Comparison of ENCODE assay signal across 8 cellular contexts in the genomic region with DNA sequence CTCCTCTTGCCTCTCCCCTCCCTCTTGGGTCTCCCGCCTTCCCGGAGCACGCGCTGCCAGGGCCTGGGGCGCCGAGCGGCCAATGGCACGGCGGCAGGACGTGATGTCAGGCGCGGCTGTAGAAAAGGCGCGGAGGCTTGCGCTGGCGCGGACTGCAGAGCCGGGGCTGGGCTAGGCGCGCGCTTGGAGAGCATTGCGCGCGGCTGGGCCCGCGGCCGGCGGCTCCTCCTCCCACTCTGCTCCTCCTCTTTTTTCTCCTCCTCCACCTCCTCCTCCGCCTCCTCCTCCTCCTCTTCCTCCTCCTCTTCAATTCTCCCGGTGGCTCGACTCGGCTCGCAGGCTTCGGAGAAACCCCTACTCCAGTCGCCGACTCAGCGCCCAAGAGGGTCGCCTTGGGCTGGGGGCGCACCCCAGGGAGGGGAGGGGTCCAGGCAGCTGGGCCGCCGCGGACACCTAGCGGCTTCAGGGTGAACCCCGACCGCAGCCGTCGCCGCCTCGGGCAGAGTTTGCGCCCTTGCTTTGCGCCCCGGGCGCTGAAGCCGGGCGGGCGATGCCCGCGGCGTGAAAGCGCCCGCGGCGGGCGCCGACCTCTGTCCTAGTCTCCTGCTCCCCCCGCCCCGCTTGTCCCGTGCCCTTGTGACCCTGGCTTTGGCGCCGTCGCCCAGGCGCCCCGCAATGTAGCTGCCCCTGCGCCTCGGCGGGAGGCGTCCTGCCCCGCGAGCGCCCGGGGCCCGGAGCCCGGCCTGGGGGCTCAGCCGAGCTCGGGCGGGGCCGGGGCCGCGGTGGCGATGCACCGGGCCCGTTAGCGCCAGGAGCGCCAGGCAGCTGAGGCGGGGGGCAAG. TPM values are rescaled to one million over a fixed set of nuclear protein-coding genes. Genes with fewer than 3 reads are reported as not detected.
DNase-seq lines count a peak whose midpoint lies in the region; ATAC-seq and TF ChIP-seq lines count a peak whose summit lies in the region.

A gene with protein sequence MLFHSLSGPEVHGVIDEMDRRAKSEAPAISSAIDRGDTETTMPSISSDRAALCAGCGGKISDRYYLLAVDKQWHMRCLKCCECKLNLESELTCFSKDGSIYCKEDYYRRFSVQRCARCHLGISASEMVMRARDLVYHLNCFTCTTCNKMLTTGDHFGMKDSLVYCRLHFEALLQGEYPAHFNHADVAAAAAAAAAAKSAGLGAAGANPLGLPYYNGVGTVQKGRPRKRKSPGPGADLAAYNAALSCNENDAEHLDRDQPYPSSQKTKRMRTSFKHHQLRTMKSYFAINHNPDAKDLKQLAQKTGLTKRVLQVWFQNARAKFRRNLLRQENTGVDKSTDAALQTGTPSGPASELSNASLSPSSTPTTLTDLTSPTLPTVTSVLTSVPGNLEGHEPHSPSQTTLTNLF (plus strand): TSS at position 309 of the 842 bp plus-strand sequence. CDS start 581 bp downstream, outside the sequence.

- ATAC-seq in GM21717 (IDR thresholded peaks at IDR 0.05; ENCODE audit: unreplicated experiment) = peak; percentile 45
- ATAC-seq in right cardiac atrium = peak; percentile 88 to 91
- ATAC-seq in HG03139 (IDR thresholded peaks at IDR 0.05; ENCODE audit: unreplicated experiment) = no peak

- H3K27me3 ChIP-seq in adipocyte (replicated peaks; ENCODE audit: control insufficient read depth, insufficient read depth, low read length) (peaks cover 74% of the 10 kb centered on the region), right cardiac atrium (ENCODE audit: control insufficient read depth, insufficient read depth) (no peaks in the 10 kb centered on the region)

- H3K27ac ChIP-seq in right cardiac atrium (ENCODE audit: low read length) = no peak within 1 kb of the TSS

- H3K4me3 Mint-ChIP-seq in CD14-positive monocyte = peak within 1 kb of the TSS; percentile 73 to 90

- H3K9me3 Mint-ChIP-seq in CD14-positive monocyte = peaks cover 0 to 60% (median 37%) of the 10 kb centered on the region in 7 donors

- no peak within 1 kb of the TSS for H3K27ac Mint-ChIP-seq in CD14-positive monocyte

- H3K27me3 Mint-ChIP-seq in CD14-positive monocyte (ENCODE audit: low read depth in 3 of 3) = peaks cover 83 to 98% (median 95%) of the 10 kb centered on the region in 3 donors

- 2% methylated on average over 95 of the region's 95 CpGs for WGBS in right cardiac atrium

- no peaks in the 10 kb centered on the region for H3K36me3 ChIP-seq in adipocyte (ENCODE audit: control insufficient read depth, insufficient read depth, low read length, severe bottlenecking)

- no peak for DNase-seq in CD14-positive monocyte (ENCODE audit: low spot score)
- peak; percentile 94 for DNase-seq in NCI-H2171 (lab: John Stamatoyannopoulos, UW)
- DNase-seq in adipocyte (ENCODE audit: low read depth) = peak; percentile 65
- DNase-seq in right cardiac atrium = peak; percentile 75 to 90 (median 86)
- peak; percentile 89 for DNase-seq in retinal pigment epithelial cell (ENCODE audit: low read depth)
- no peak for DNase-seq in central memory CD4-positive, alpha-beta T cell

- H3K9me3 ChIP-seq in adipocyte (ENCODE audit: control insufficient read depth, low read length) (no peaks in the 10 kb centered on the region), right cardiac atrium (ENCODE audit: control insufficient read depth, low read length) (no peaks in the 10 kb centered on the region)

- intact Hi-C loops in CD14-positive monocyte (cut with micrococcal nuclease) = no loop called here
- intact Hi-C loops in right cardiac atrium (cut with DNase I) = loop anchor here in 1 of 4 donors (5.0 kb wide), 1 partner anchor 469 kb away; no protein-coding TSS in a partner anchor

- H3K4me3 ChIP-seq in adipocyte (ENCODE audit: low read length) (peak within 1 kb of the TSS; percentile 67), right cardiac atrium (ENCODE audit: low read length) (peak within 1 kb of the TSS; percentile 46), retinal pigment epithelial cell (ENCODE audit: low read length) (peak within 1 kb of the TSS; percentile 97)

- TF ChIP-seq CTCF in CD14-positive monocyte (IDR thresholded peaks at IDR 0.05) (no peak), retinal pigment epithelial cell (conservative IDR thresholded peaks at IDR 0.05; ENCODE audit: low read depth, low read length) (peak; percentile 28)

- peaks cover 0 to 29% of the 10 kb centered on the region in 2 donors for H3K36me3 Mint-ChIP-seq in CD14-positive monocyte

- H3K9ac ChIP-seq in adipocyte (ENCODE audit: low read length) = no peak within 1 kb of the TSS

- H3K4me1 ChIP-seq in adipocyte (ENCODE audit: control insufficient read depth, insufficient read depth, low read length) = peaks cover 3% of the 10 kb centered on the region
- H3K4me1 ChIP-seq in right cardiac atrium (ENCODE audit: control insufficient read depth, insufficient read depth, low read length) = peaks cover 8% of the 10 kb centered on the region

- peaks cover 60% of the 10 kb centered on the region for H3K4me1 Mint-ChIP-seq in CD14-positive monocyte

RNA-seq across cellular contexts. Expression of the gene that starts here (rescaled TPM):
- polyA plus RNA-seq in CD14-positive monocyte = not detected
- total RNA-seq in right cardiac atrium = under 1 TPM in 1 of 4 donors, not detected in 3; 0.17 TPM
- 0.07 TPM for polyA plus RNA-seq in right cardiac atrium

Comparison
In these comparisons a context has a peak if more than half of its experiments do, and no peak if none do; other contexts are left out.
1. Peak in DNase-seq, ATAC-seq and H3K4me3 ChIP-seq in right cardiac atrium; RNA of the gene not detected or under 1 TPM.
2. DNase-seq: peak in NCI-H2171 (single experiment), adipocyte (single experiment) and retinal pigment epithelial cell (single experiment); none in CD14-positive monocyte (single experiment) and central memory CD4-positive, alpha-beta T cell (single experiment).
3. H3K4me3 ChIP-seq: peak in every context shown above with its lines; median percentile 97 in retinal pigment epithelial cell; 67 in adipocyte; 46 in right cardiac atrium.